In genomic region chr4:6916587-6917444, GRCh38 we compare ENCODE assay signal across 8 cellular contexts. TPM values are rescaled to one million over a fixed set of nuclear protein-coding genes. Genes with fewer than 3 reads are reported as not detected.
DNase-seq lines count a peak whose midpoint lies in the region; ATAC-seq and TF ChIP-seq lines count a peak whose summit lies in the region.

No MANE protein-coding gene starts in this region.

- H3K27me3 ChIP-seq in GM23248 (replicated peaks; ENCODE audit: insufficient read depth) = no peaks in the 10 kb centered on the region
- no peaks in the 10 kb centered on the region for H3K27me3 ChIP-seq in adipocyte (replicated peaks; ENCODE audit: control insufficient read depth, insufficient read depth, low read length)
- H3K27me3 ChIP-seq in liver (ENCODE audit: control insufficient read depth in 4 of 4, insufficient read depth in 4 of 4, low read length in 3 of 4) = no peaks in the 10 kb centered on the region
- no peaks in the 10 kb centered on the region for H3K27me3 ChIP-seq in stomach

- 56 to 57% methylated on average over 15 of the region's 15 CpGs for WGBS in GM23248 (ENCODE audit: low coverage in 1 of 2, low lambda C conversion rate in 2 of 2, missing lambda C conversion rate in 2 of 2), 2 experiments
- 71% methylated on average over 15 of the region's 15 CpGs for WGBS in liver
- WGBS in stomach, 5 donors = 40 to 47% (median 41%) methylated on average over 15 of the region's 15 CpGs

- no peak for ATAC-seq in GM18870 (IDR thresholded peaks at IDR 0.05; ENCODE audit: unreplicated experiment)
- no peak for ATAC-seq in HG03280 (IDR thresholded peaks at IDR 0.05; ENCODE audit: unreplicated experiment)

- no peak overlapping the region for H2AFZ ChIP-seq in GM23248

- no peaks in the 10 kb centered on the region for H4K20me1 ChIP-seq in GM23248 (ENCODE audit: insufficient read depth)

- H3K9me3 ChIP-seq in GM23248 (ENCODE audit: low read depth) (no peaks in the 10 kb centered on the region), adipocyte (ENCODE audit: control insufficient read depth, low read length) (no peaks in the 10 kb centered on the region), liver (ENCODE audit: control insufficient read depth in 4 of 4, low read length in 3 of 4) (no peaks in the 10 kb centered on the region), stomach (no peaks in the 10 kb centered on the region)

- TF ChIP-seq CTCF in liver (IDR thresholded peaks at IDR 0.05; ENCODE audit: low read depth, low read length, missing input control) (no peak), stomach (IDR thresholded peaks at IDR 0.05) (no peak)

- TF ChIP-seq EP300 in stomach (IDR thresholded peaks at IDR 0.05) = no peak

- H3K4me2 ChIP-seq in GM23248 (ENCODE audit: unreplicated experiment) = no peak overlapping the region

- in situ Hi-C loops in GM23248 (cut with MboI) = no loop called here

- no peaks in the 10 kb centered on the region for H3F3A ChIP-seq in GM23248 (ENCODE audit: insufficient read depth)

- H3K27ac ChIP-seq in GM23248 (no peak overlapping the region), liver (ENCODE audit: low read depth in 1 of 2, low read length in 2 of 2) (peak overlapping the region; percentile 79 to 91), stomach (peak overlapping the region; percentile 79 to 99 (median 87))

- intact Hi-C loops in stomach (cut with DNase I; ENCODE audit: low total_unique reads) = no loop called here

- H3K4me3 ChIP-seq in GM23248 (no peak overlapping the region), adipocyte (ENCODE audit: low read length) (no peak overlapping the region), liver (ENCODE audit: low read depth in 1 of 3, low read length in 3 of 3) (no peak overlapping the region), stomach (peak overlapping the region in 1 of 4 donors; percentile 21)

- no peaks in the 10 kb centered on the region for H3K9me2 ChIP-seq in GM23248 (ENCODE audit: insufficient read depth)

- H3K4me1 ChIP-seq in GM23248 (ENCODE audit: insufficient read depth) (no peaks in the 10 kb centered on the region), adipocyte (ENCODE audit: control insufficient read depth, insufficient read depth, low read length) (no peaks in the 10 kb centered on the region), liver (ENCODE audit: control insufficient read depth in 4 of 4, insufficient read depth in 4 of 4, low read length in 3 of 4) (peaks cover 20 to 53% (median 44%) of the 10 kb centered on the region in 4 donors), stomach (peaks cover 48 to 96% (median 83%) of the 10 kb centered on the region in 4 donors)

- peak; percentile 21 for DNase-seq in GM23248
- peak; percentile 56 for DNase-seq in T follicular helper cell (ENCODE audit: low read depth)
- DNase-seq in adipocyte (ENCODE audit: low read depth) = peak; percentile 10
- peak; percentile 70 for DNase-seq in stomach
- DNase-seq in NCI-H526 treated with DMSO at 0.1 percent for 48 hours (lab: John Stamatoyannopoulos, UW) = no peak

- no peak overlapping the region for H3K9ac ChIP-seq in GM23248
- H3K9ac ChIP-seq in adipocyte (ENCODE audit: low read length) = no peak overlapping the region
- H3K9ac ChIP-seq in liver (ENCODE audit: low read depth in 1 of 2, low read length in 2 of 2) = peak overlapping the region; percentile 1 to 53

- no peak for TF ChIP-seq POLR2A in stomach (IDR thresholded peaks at IDR 0.05)

- H3K79me2 ChIP-seq in GM23248 (ENCODE audit: insufficient read depth) = peaks cover 32% of the 10 kb centered on the region; the same call in 1 of the 2 replicates

- no peak for TF ChIP-seq RAD21 in liver (IDR thresholded peaks at IDR 0.05)

- no peaks in the 10 kb centered on the region for H3K36me3 ChIP-seq in GM23248 (ENCODE audit: low read depth)
- H3K36me3 ChIP-seq in adipocyte (ENCODE audit: control insufficient read depth, insufficient read depth, low read length, severe bottlenecking) = no peaks in the 10 kb centered on the region
- no peaks in the 10 kb centered on the region for H3K36me3 ChIP-seq in liver (ENCODE audit: control insufficient read depth in 4 of 4, insufficient read depth in 3 of 4, low read depth in 1 of 4, low read length in 3 of 4)
- H3K36me3 ChIP-seq in stomach = no peaks in the 10 kb centered on the region

TF ChIP-seq in liver, 16 proteins besides CTCF, POLR2A, EP300 and RAD21:
- TF ChIP-seq TAF1 (conservative IDR thresholded peaks at IDR 0.05) (no peak), MAX (IDR thresholded peaks at IDR 0.05) (no peak), GABPA (IDR thresholded peaks at IDR 0.05 in 1 of 2, conservative IDR thresholded peaks at IDR 0.05 in 1 of 2) (no peak), SP1 (IDR thresholded peaks at IDR 0.05) (no peak), REST (IDR thresholded peaks at IDR 0.05) (no peak), FOXA2 (IDR thresholded peaks at IDR 0.05) (no peak), FOXA1 (IDR thresholded peaks at IDR 0.05) (no peak), HNF4A (conservative IDR thresholded peaks at IDR 0.05) (no peak)

RNA-seq across cellular contexts. Expression of gene TBC1D14, which starts 7.2 kb away (rescaled TPM):
- 39.1 and 48.7 TPM in 2 replicates for total RNA-seq in GM23248 (2014; rRNA removed; shearing (Covaris generic))
- polyA plus RNA-seq in GM23248 (2016; fragmentation: Nextera tagmentation; extraction: Ambion mirVana) (20.0 and 20.4 TPM in 2 replicates), liver (10 to 100 TPM; 10.0 to 23.2 TPM), stomach (10 to 100 TPM; 19.5 to 42.5 (median 40.0) TPM)
- total RNA-seq in liver (10 to 100 TPM; 22.2 to 45.2 TPM), stomach (10 to 100 TPM; 33.5 to 72.4 (median 40.8) TPM)

Comparison
In these comparisons a context has a peak if more than half of its experiments do, and no peak if none do; other contexts are left out.
1. H3K9ac ChIP-seq: peak in liver (2 of 2); none in GM23248 (single experiment) and adipocyte (single experiment).